8 cellular contexts compared by ENCODE assay signal in genomic region chr11:66465371-66466224, GRCh38. TPM values are rescaled to one million over a fixed set of nuclear protein-coding genes. Genes with fewer than 3 reads are reported as not detected.
DNase-seq lines count a peak whose midpoint lies in the region; ATAC-seq and TF ChIP-seq lines count a peak whose summit lies in the region.

No MANE protein-coding gene starts in this region.

- H3K23ac ChIP-seq in mesenchymal stem cell (ENCODE audit: low read length in 2 of 2) = peak overlapping the region in 1 of 2 experiments; percentile 34

- H3K4ac ChIP-seq in mesenchymal stem cell (ENCODE audit: low read depth in 1 of 2, low read length in 2 of 2) = no peak overlapping the region

- H2BK5ac ChIP-seq in mesenchymal stem cell (ENCODE audit: low read depth, low read length, poor library complexity, severe bottlenecking) = no peak overlapping the region

- in situ Hi-C loops in astrocyte of the cerebellum (cut with HindIII; ENCODE audit: low sequenced_read_pairs) = no loop called here

- H3K9me3 ChIP-seq in heart right ventricle (peaks cover 0 to 11% (median 0%) of the 10 kb centered on the region in 11 donors), mesenchymal stem cell (ENCODE audit: control insufficient read depth, low read length) (no peaks in the 10 kb centered on the region)

- H3K79me1 ChIP-seq in mesenchymal stem cell (replicated peaks; ENCODE audit: low read length, poor library complexity, severe bottlenecking) = peaks cover 6% of the 10 kb centered on the region

- H3K27me3 ChIP-seq in heart right ventricle (no peaks in the 10 kb centered on the region), mesenchymal stem cell (ENCODE audit: control insufficient read depth in 1 of 2, insufficient read depth in 1 of 2, low read length in 2 of 2) (no peaks in the 10 kb centered on the region)

- H2AK5ac ChIP-seq in mesenchymal stem cell (ENCODE audit: low read length, severe bottlenecking) = no peak overlapping the region

- H3K4me1 ChIP-seq in heart right ventricle = peaks cover 0 to 30% (median 18%) of the 10 kb centered on the region in 9 donors
- H3K4me1 ChIP-seq in mesenchymal stem cell (ENCODE audit: control insufficient read depth, insufficient read depth, low read depth, low read length) = peaks cover 14% of the 10 kb centered on the region
- peaks cover 3% of the 10 kb centered on the region for H3K4me1 ChIP-seq in urinary bladder (ENCODE audit: insufficient read depth)

- H3K9ac ChIP-seq in mesenchymal stem cell (ENCODE audit: low read length) = peak overlapping the region; percentile 79

- no peak overlapping the region for H2BK12ac ChIP-seq in mesenchymal stem cell (ENCODE audit: low read length in 2 of 2)

- H3K18ac ChIP-seq in mesenchymal stem cell (ENCODE audit: low read depth in 1 of 2, low read length in 2 of 2) = peak overlapping the region; percentile 34 to 61

- no peak overlapping the region for H2BK15ac ChIP-seq in mesenchymal stem cell (ENCODE audit: low read depth, poor library complexity, severe bottlenecking)

- H3K36me3 ChIP-seq in heart right ventricle (peaks cover 0 to 7% (median 0%) of the 10 kb centered on the region in 9 donors), mesenchymal stem cell (ENCODE audit: control insufficient read depth in 1 of 2, insufficient read depth in 2 of 2, low read depth in 1 of 2, low read length in 2 of 2) (peaks cover 0 to 6% of the 10 kb centered on the region in 2 experiments), urinary bladder (ENCODE audit: insufficient read depth) (no peaks in the 10 kb centered on the region)

- ATAC-seq in heart right ventricle (no peak), Right ventricle myocardium inferior (no peak), GM18909 (IDR thresholded peaks at IDR 0.05; ENCODE audit: poor library complexity, unreplicated experiment) (no peak), GM19397 (IDR thresholded peaks at IDR 0.05; ENCODE audit: unreplicated experiment) (no peak)

- H3K27ac ChIP-seq in heart right ventricle (peak overlapping the region in 8 of 10 donors; percentile 15 to 85 (median 76)), mesenchymal stem cell (ENCODE audit: low read length, poor library complexity, severe bottlenecking) (no peak overlapping the region), urinary bladder (ENCODE audit: low read depth) (no peak overlapping the region)

- no peak overlapping the region for H2BK120ac ChIP-seq in mesenchymal stem cell (ENCODE audit: low read depth, low read length)

- intact Hi-C loops in heart right ventricle (cut with DNase I) (no loop called here), Right ventricle myocardium inferior (cut with DNase I) (loop anchor here (1.0 to 2.0 kb wide), 2 partner anchors 15 to 81 kb away; partner anchors contain the start of genes ACTN3, DPP3 and ZDHHC24)

- no peak overlapping the region for H3K14ac ChIP-seq in mesenchymal stem cell (ENCODE audit: low read length in 2 of 2)

- H2AFZ ChIP-seq in mesenchymal stem cell (ENCODE audit: low read depth, low read length) = no peak overlapping the region

- no peak overlapping the region for H4K91ac ChIP-seq in mesenchymal stem cell (ENCODE audit: low read length)

- peak overlapping the region; percentile 81 for H3K4me2 ChIP-seq in mesenchymal stem cell (ENCODE audit: low read length, poor library complexity, severe bottlenecking)

- H4K8ac ChIP-seq in mesenchymal stem cell (ENCODE audit: low read length) = no peak overlapping the region

- TF ChIP-seq CTCF in heart right ventricle (IDR thresholded peaks at IDR 0.05) = no peak
- no peak for TF ChIP-seq CTCF in astrocyte of the cerebellum (IDR thresholded peaks at IDR 0.05; ENCODE audit: low read depth, low read length, missing control alignments)

- DNase-seq in heart right ventricle (no peak), Right ventricle myocardium inferior (ENCODE audit: missing footprints) (no peak), astrocyte of the cerebellum (ENCODE audit: low read depth) (no peak), mesenchymal stem cell (no peak), cerebellar nuclear complex (lab: John Stamatoyannopoulos, UW) (no peak)

- H3K4me3 ChIP-seq in heart right ventricle = peak overlapping the region; percentile 42 to 97 (median 70)
- peak overlapping the region; percentile 58 for H3K4me3 ChIP-seq in astrocyte of the cerebellum (ENCODE audit: low read depth, low read length)
- peak overlapping the region; percentile 62 to 89 for H3K4me3 ChIP-seq in mesenchymal stem cell (ENCODE audit: insufficient read depth in 1 of 2, low read depth in 1 of 2, low read length in 2 of 2)
- peak overlapping the region; percentile 86 for H3K4me3 ChIP-seq in urinary bladder (ENCODE audit: low read depth, low read length)

- 32 to 42% methylated on average over 19 of the region's 19 CpGs for WGBS in heart right ventricle, 2 donors
- 50% methylated on average over 19 of the region's 19 CpGs for WGBS in mesenchymal stem cell
- WGBS in urinary bladder = 43% methylated on average over 19 of the region's 19 CpGs

RNA-seq across cellular contexts. Expression of gene PELI3, which starts 1.1 kb away (rescaled TPM):
- total RNA-seq in heart right ventricle (10 to 100 TPM in 1 of 10 donors, 1 to 10 TPM in 9; 5.3 to 10.9 (median 6.5) TPM), Right ventricle myocardium inferior (8.4 TPM), urinary bladder (7.6 TPM)
- polyA plus RNA-seq in heart right ventricle (1 to 10 TPM; 3.5 to 7.2 TPM), urinary bladder (22.5 TPM)
- polyA plus RNA-seq in mesenchymal stem cell (2013, experiment 1 of 2) = 5.8 TPM
- 5.3 TPM for polyA plus RNA-seq in mesenchymal stem cell (2013, experiment 2 of 2)

RNA-seq across cellular contexts. Expression of gene DPP3, which starts 14.6 kb away (rescaled TPM):
- 10 to 100 TPM in 8 of 10 donors, 1 to 10 TPM in 2; 8.8 to 25.2 (median 14.7) TPM for total RNA-seq in heart right ventricle
- polyA plus RNA-seq in heart right ventricle = 10 to 100 TPM in 1 of 2 donors, 1 to 10 TPM in 1; 6.2 to 28.9 TPM
- total RNA-seq in Right ventricle myocardium inferior = 15.8 TPM
- 31.7 TPM for polyA plus RNA-seq in mesenchymal stem cell (2013, experiment 1 of 2)
- polyA plus RNA-seq in mesenchymal stem cell (2013, experiment 2 of 2) = 31.0 TPM
- total RNA-seq in urinary bladder = 16.9 TPM
- 26.8 TPM for polyA plus RNA-seq in urinary bladder

RNA-seq across cellular contexts. Expression of gene MRPL11, which starts 26.9 kb away (rescaled TPM):
- total RNA-seq in heart right ventricle = 10 to 100 TPM; 37.2 to 57.2 (median 48.2) TPM
- 10 to 100 TPM; 33.3 to 51.0 TPM for polyA plus RNA-seq in heart right ventricle
- 58.7 TPM for total RNA-seq in Right ventricle myocardium inferior
- polyA plus RNA-seq in mesenchymal stem cell (2013, experiment 1 of 2) = 57.2 TPM
- 64.5 TPM for polyA plus RNA-seq in mesenchymal stem cell (2013, experiment 2 of 2)
- 32.9 TPM for total RNA-seq in urinary bladder
- 54.9 TPM for polyA plus RNA-seq in urinary bladder

RNA-seq across cellular contexts. Expression of gene NPAS4, which starts 44.8 kb away (rescaled TPM):
- total RNA-seq in heart right ventricle (not detected), Right ventricle myocardium inferior (not detected), urinary bladder (1.6 TPM)
- polyA plus RNA-seq in heart right ventricle (under 1 TPM in 1 of 2 donors, not detected in 1; 0.04 TPM), urinary bladder (2.4 TPM)
- 0.08 TPM for polyA plus RNA-seq in mesenchymal stem cell (2013, experiment 1 of 2)
- 0.08 TPM for polyA plus RNA-seq in mesenchymal stem cell (2013, experiment 2 of 2)

RNA-seq across cellular contexts. Expression of gene BBS1, which starts 44.8 kb away (rescaled TPM):
- total RNA-seq in heart right ventricle (10 to 100 TPM; 14.5 to 23.9 (median 18.1) TPM), Right ventricle myocardium inferior (20.9 TPM), urinary bladder (40.4 TPM)
- polyA plus RNA-seq in heart right ventricle (10 to 100 TPM in 1 of 2 donors, 1 to 10 TPM in 1; 9.6 to 14.7 TPM), urinary bladder (33.3 TPM)
- 15.5 TPM for polyA plus RNA-seq in mesenchymal stem cell (2013, experiment 1 of 2)
- 15.0 TPM for polyA plus RNA-seq in mesenchymal stem cell (2013, experiment 2 of 2)

Comparison
In these comparisons a context has a peak if more than half of its experiments do, and no peak if none do; other contexts are left out.
1. H3K27ac ChIP-seq: peak in heart right ventricle (8 of 10); none in mesenchymal stem cell (single experiment) and urinary bladder (single experiment).
2. Peak in every context shown above with its lines, with median percentiles within 50 percentile points of each other: H3K4me3 ChIP-seq.